In the genomic region with DNA sequence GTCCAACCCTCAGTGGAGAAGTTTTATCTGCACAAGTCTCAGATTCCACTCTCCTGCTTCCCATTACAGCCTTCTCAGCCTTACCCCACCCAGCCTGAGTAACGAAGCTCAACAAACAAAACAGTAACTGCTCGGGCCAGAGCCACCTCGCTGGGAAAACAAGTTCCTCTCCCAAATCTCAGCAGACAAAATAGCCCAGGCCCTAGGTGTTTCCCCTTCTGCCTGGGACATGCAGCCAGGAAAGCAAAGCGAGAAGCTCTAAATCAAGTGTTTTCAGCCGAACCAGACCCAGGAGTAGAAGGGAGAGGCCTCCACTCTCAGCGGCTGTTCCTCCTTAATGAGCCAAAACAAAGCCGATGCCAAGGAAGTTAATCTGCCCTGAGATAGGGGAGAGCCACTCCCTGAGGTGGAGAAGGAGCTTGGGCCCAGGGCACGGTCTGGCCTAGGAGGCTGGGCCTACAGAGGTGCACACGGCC, we compare ENCODE assay signal across 11 cellular contexts. TPM values are rescaled to one million over a fixed set of nuclear protein-coding genes. Genes with fewer than 3 reads are reported as not detected.
DNase-seq lines count a peak whose midpoint lies in the region; ATAC-seq, FAIRE-seq and TF ChIP-seq lines count a peak whose summit lies in the region.
"Had no signal": no experiment of that assay in that cellular context is flagged by ENCODE, and none has a peak within 500 bp of the region (broad histone marks: within the 10 kb centered on the region; RNA-seq: fewer than 3 reads in every experiment).

No MANE protein-coding gene starts in this region.

- H3K27ac Mint-ChIP-seq in osteocyte (ENCODE audit: unreplicated experiment): peak overlapping the region; percentile 97

- H3K36me3 ChIP-seq in RWPE2 (ENCODE audit: low read depth): no peaks in the 10 kb centered on the region
- no peaks in the 10 kb centered on the region for H3K36me3 ChIP-seq in HepG2 (replicated peaks in 1 of 2; ENCODE audit: control insufficient read depth in 1 of 2, insufficient read depth in 2 of 2, low read length in 2 of 2)
- H3K36me3 ChIP-seq: Peyer's patch had no signal

- H3K4me3 ChIP-seq in AG10803 (ENCODE audit: low read length) (no peak overlapping the region), RWPE2 (ENCODE audit: severe bottlenecking) (no peak overlapping the region), fibroblast of villous mesenchyme (ENCODE audit: low read depth, low read length) (no peak overlapping the region), HepG2 (replicated peaks in 1 of 3; ENCODE audit: insufficient read depth in 1 of 3, low read depth in 2 of 3, low read length in 3 of 3) (no peak overlapping the region)
- H3K4me3 ChIP-seq: Peyer's patch had no signal

- H3K27me3 ChIP-seq in RWPE2 (ENCODE audit: insufficient read depth, poor library complexity, severe bottlenecking) (no peaks in the 10 kb centered on the region), HepG2 (ENCODE audit: control insufficient read depth in 1 of 2, insufficient read depth in 2 of 2, low read length in 2 of 2) (no peaks in the 10 kb centered on the region; a peak in 1 of 5 replicates)
- H3K27me3 ChIP-seq: Peyer's patch had no signal

- H3K4me1 Mint-ChIP-seq in osteocyte (ENCODE audit: unreplicated experiment): peaks cover 68% of the 10 kb centered on the region
- H3K4me1 Mint-ChIP-seq: CD8-positive, alpha-beta memory T cell had no signal

- peak; percentile 73 for DNase-seq in AG10803 (ENCODE audit: low read depth)
- DNase-seq in RWPE2 (ENCODE audit: low spot score): no peak
- DNase-seq in fibroblast of villous mesenchyme (ENCODE audit: low read depth): peak; percentile 84
- DNase-seq in osteocyte (ENCODE audit: extremely low spot score, unreplicated experiment): no peak
- DNase-seq in putamen (ENCODE audit: low spot score): no peak
- no peak for DNase-seq in NOMO-1 (lab: John Stamatoyannopoulos, UW; ENCODE audit: unreplicated experiment in 2 of 2)
- DNase-seq in AG08396 (ENCODE audit: low spot score): no peak
- no peak for DNase-seq in HepG2 (ENCODE audit: low spot score)
- DNase-seq: activated CD4-positive, alpha-beta T cell treated with anti-CD3 and anti-CD28 coated beads, Interleukin-2, amount 50 U/mL, for 48 hours; CD8-positive, alpha-beta memory T cell; Peyer's patch had no signal

- POLR2A ChIA-PET in HepG2 (lab: Yijun Ruan, JAX): no interaction called here

- peaks cover 31% of the 10 kb centered on the region for H3K4me1 ChIP-seq in RWPE2 (ENCODE audit: insufficient read depth, poor library complexity, severe bottlenecking)
- H3K4me1 ChIP-seq in HepG2 (ENCODE audit: insufficient read depth, low read length): peaks cover 26% of the 10 kb centered on the region

- no peak for TF ChIP-seq RAD21 in HepG2 (CRISPR knock-in tag; IDR thresholded peaks at IDR 0.05)

- no peak overlapping the region for H2AFZ ChIP-seq in HepG2 (ENCODE audit: low read length)

- TF ChIP-seq EP300 in HepG2 (IDR thresholded peaks at IDR 0.05; ENCODE audit: low read depth in 2 of 2, low read length in 2 of 2): no peak
- no peak for TF ChIP-seq EP300 in HepG2 (CRISPR knock-in tag; IDR thresholded peaks at IDR 0.05; ENCODE audit: borderline replicate concordance)

- no peak for TF ChIP-seq POLR2A in HepG2 (IDR thresholded peaks at IDR 0.05; ENCODE audit: insufficient read depth in 1 of 2, low read depth in 2 of 2, low read length in 2 of 2)

- no peaks in the 10 kb centered on the region for H3K79me2 ChIP-seq in HepG2 (ENCODE audit: insufficient read depth, low read length)

- BruUV-seq in HepG2 (replicated peaks; lab: Mats Ljungman, UMichigan): no TSS peak

- peak overlapping the region; percentile 54 for H3K27ac ChIP-seq in RWPE2 (ENCODE audit: poor library complexity, severe bottlenecking)
- no peak overlapping the region for H3K27ac ChIP-seq in HepG2 (ENCODE audit: extremely low read length, insufficient read depth, low read length)

- no peaks in the 10 kb centered on the region for H3K36me3 Mint-ChIP-seq in osteocyte (ENCODE audit: unreplicated experiment)
- H3K36me3 Mint-ChIP-seq: CD8-positive, alpha-beta memory T cell had no signal

- in situ Hi-C loops in HepG2 (cut with HindIII; ENCODE audit: extremely low pct_ligation_motif_present, low pct_unique_long_range_greater_than_20kb): no loop called here

- WGBS in HepG2 (ENCODE audit: low lambda C conversion rate): 70% methylated on average over 9 of the region's 9 CpGs

- no peaks in the 10 kb centered on the region for H4K20me1 ChIP-seq in HepG2 (ENCODE audit: insufficient read depth, low read length)

- intact Hi-C loops in HepG2 (cut with micrococcal nuclease; ENCODE audit: unreplicated experiment): no loop called here

- H3K4me3 Mint-ChIP-seq in osteocyte (ENCODE audit: unreplicated experiment): no peak overlapping the region
- H3K4me3 Mint-ChIP-seq: CD8-positive, alpha-beta memory T cell had no signal

- H3K9me3 ChIP-seq in RWPE2 (ENCODE audit: severe bottlenecking) (no peaks in the 10 kb centered on the region), HepG2 (ENCODE audit: low read length) (no peaks in the 10 kb centered on the region)
- H3K9me3 ChIP-seq: Peyer's patch had no signal

- H3K9ac ChIP-seq in HepG2 (ENCODE audit: insufficient read depth, low read depth, low read length): no peak overlapping the region

- H3K9me3 Mint-ChIP-seq in osteocyte (ENCODE audit: unreplicated experiment): peaks cover 4% of the 10 kb centered on the region
- H3K9me3 Mint-ChIP-seq: CD8-positive, alpha-beta memory T cell had no signal

- CTCF ChIA-PET in HepG2 (lab: Yijun Ruan, JAX; ENCODE audit: low intra/inter-chr PET ratio, low total read pairs): no interaction called here

- FAIRE-seq in HepG2 (lab: Jason Lieb, UNC): no peak

- ATAC-seq in RWPE2 (ENCODE audit: low read depth) (no peak), HepG2 (no peak)

- TF ChIP-seq CTCF in AG10803 (conservative IDR thresholded peaks at IDR 0.05; ENCODE audit: low read length): no peak
- TF ChIP-seq CTCF in RWPE2 (IDR thresholded peaks at IDR 0.05; ENCODE audit: poor library complexity, severe bottlenecking): no peak
- no peak for TF ChIP-seq CTCF in fibroblast of villous mesenchyme (IDR thresholded peaks at IDR 0.05; ENCODE audit: insufficient read depth, low read depth, low read length)
- no peak for TF ChIP-seq CTCF in osteocyte (IDR thresholded peaks at IDR 0.05)
- no peak for TF ChIP-seq CTCF in HepG2 (CRISPR knock-in tag; IDR thresholded peaks at IDR 0.05)

- H3K4me2 ChIP-seq in HepG2 (ENCODE audit: low read depth, low read length): no peak overlapping the region

- H3K27me3 Mint-ChIP-seq in osteocyte (ENCODE audit: unreplicated experiment): no peaks in the 10 kb centered on the region

TF ChIP-seq in HepG2, 621 proteins besides CTCF, POLR2A, EP300 and RAD21 (continues in another document):
- TF ChIP-seq MEF2D (CRISPR knock-in tag; IDR thresholded peaks at IDR 0.05) (no peak), ZNF343 (CRISPR knock-in tag; IDR thresholded peaks at IDR 0.05) (no peak)

RNA-seq across cellular contexts. Expression of a gene that starts 44.0 kb away (rescaled TPM):
- 7.4 and 7.8 TPM in 2 replicates for total RNA-seq in fibroblast of villous mesenchyme
- 13.7 and 15.5 TPM in 2 replicates for total RNA-seq in osteocyte
- 1.5 and 3.6 TPM in 2 replicates for total RNA-seq in HepG2 (2016; rRNA removed; fragmentation: Illumina TruSeq; extraction: Trizol)
- 0.53 and 1.6 TPM in 2 replicates for total RNA-seq in HepG2 (2016; cell fraction: cytosol; rRNA removed; fragmentation: Illumina TruSeq; extraction: Trizol; ENCODE audit: low read depth)
- total RNA-seq in HepG2 (2016; cell fraction: insoluble cytoplasmic fraction; rRNA removed; fragmentation: Illumina TruSeq; extraction: Trizol): 1.7 and 3.2 TPM in 2 replicates
- 2.6 TPM in 2 replicates for total RNA-seq in HepG2 (2016; cell fraction: membrane; rRNA removed; fragmentation: Illumina TruSeq; extraction: Trizol)
- 5.2 and 5.5 TPM in 2 replicates for total RNA-seq in HepG2 (2016; cell fraction: nucleus; rRNA removed; fragmentation: Illumina TruSeq; extraction: Trizol)
- 8.5 and 12.1 TPM in 2 replicates for polyA plus RNA-seq in HepG2 (2011; rRNA removed)
- 3.0 and 4.2 TPM in 2 replicates for polyA plus RNA-seq in HepG2 (2011; cell fraction: cytosol; rRNA removed)
- 48.8 and 59.2 TPM in 2 replicates for polyA plus RNA-seq in HepG2 (2011; cell fraction: nucleus; rRNA removed)
- polyA plus RNA-seq in HepG2 (2012): 1.4 and 5.2 TPM in 2 replicates
- 0.17 and 0.26 TPM in 2 replicates for polyA plus RNA-seq in HepG2 (2016; cell fraction: cytosol; fragmentation: Illumina TruSeq; extraction: Trizol; ENCODE audit: low read depth)
- polyA plus RNA-seq in HepG2 (2016; cell fraction: insoluble cytoplasmic fraction; fragmentation: Illumina TruSeq; extraction: Trizol; ENCODE audit: low read depth): 1.1 and 1.3 TPM in 2 replicates
- 0.64 and 0.93 TPM in 2 replicates for polyA plus RNA-seq in HepG2 (2016; cell fraction: membrane; fragmentation: Illumina TruSeq; extraction: Trizol; ENCODE audit: low read depth)
- polyA plus RNA-seq in HepG2 (2016; cell fraction: nucleus; fragmentation: Illumina TruSeq; extraction: Trizol; ENCODE audit: insufficient read depth, low read depth): 13.6 and 20.3 TPM in 2 replicates
- 11.5 and 35.1 TPM in 2 replicates for polyA minus RNA-seq in HepG2 (2011; rRNA and poly(A)+ RNA removed; ENCODE audit: low replicate concordance)
- 3.8 and 5.5 TPM in 2 replicates for polyA minus RNA-seq in HepG2 (2011; cell fraction: cytosol; rRNA and poly(A)+ RNA removed)
- polyA minus RNA-seq in HepG2 (2011; cell fraction: nucleus; rRNA and poly(A)+ RNA removed): 4.1 and 7.1 TPM in 2 replicates
- polyA plus RNA-seq: CD8-positive, alpha-beta memory T cell had no signal

Comparison
In these comparisons a context has a peak if more than half of its experiments do, and no peak if none do; other contexts are left out.
1. DNase-seq: peak in AG10803 (single experiment) and fibroblast of villous mesenchyme (single experiment); none in RWPE2 (single experiment), osteocyte (single experiment), putamen (single experiment), NOMO-1 (0 of 2), AG08396 (single experiment) and HepG2 (single experiment).